ENCODE assay signal across 8 cellular contexts in the genomic region with DNA sequence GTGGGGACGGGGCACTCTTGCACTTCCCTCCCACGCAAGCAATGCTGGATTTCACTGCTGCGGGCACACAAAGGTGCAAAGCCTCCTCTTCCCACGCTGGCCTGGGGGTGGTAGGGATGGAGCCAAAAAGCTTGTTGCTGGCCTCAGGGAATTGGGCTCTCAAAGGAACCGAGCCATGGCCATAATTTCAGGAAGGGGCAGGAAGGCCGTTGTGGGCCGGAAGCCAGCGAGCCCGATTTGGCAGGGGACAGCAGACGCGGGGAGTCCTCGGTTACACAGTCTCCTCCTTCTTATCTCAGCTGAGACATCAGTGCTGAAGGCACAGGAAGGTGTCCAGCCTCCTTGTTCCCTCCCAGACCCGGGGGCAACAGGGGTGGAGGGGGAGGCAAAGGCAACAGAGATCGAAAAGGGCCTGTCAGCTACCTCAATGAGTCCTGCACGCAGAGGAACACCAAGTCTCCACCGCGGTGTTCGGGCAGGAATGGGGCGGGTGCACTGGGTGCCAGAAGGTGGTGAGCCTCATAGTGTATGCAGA. TPM values are rescaled to one million over a fixed set of nuclear protein-coding genes. Genes with fewer than 3 reads are reported as not detected.
DNase-seq lines count a peak whose midpoint lies in the region; ATAC-seq and TF ChIP-seq lines count a peak whose summit lies in the region.

No MANE protein-coding gene starts in this region.

- TF ChIP-seq CTCF in GM13976 (IDR thresholded peaks at IDR 0.05; ENCODE audit: borderline replicate concordance, control extremely low read depth, extremely low read depth, insufficient read depth, missing control alignments) (no peak), right atrium auricular region (IDR thresholded peaks at IDR 0.05) (no peak)

- H3K4me1 ChIP-seq in right atrium auricular region (peaks cover 0 to 32% of the 10 kb centered on the region in 2 donors), skeletal muscle tissue (ENCODE audit: control insufficient read depth in 3 of 3, insufficient read depth in 3 of 3, low read length in 3 of 3) (peaks cover 25 to 36% (median 28%) of the 10 kb centered on the region in 3 donors)

- H3K9me3 ChIP-seq in right atrium auricular region (peaks cover 0 to 1% of the 10 kb centered on the region in 2 donors), skeletal muscle tissue (ENCODE audit: control insufficient read depth in 3 of 3, low read length in 3 of 3) (no peaks in the 10 kb centered on the region)

- H3K36me3 ChIP-seq in right atrium auricular region (no peaks in the 10 kb centered on the region), skeletal muscle tissue (ENCODE audit: control insufficient read depth in 3 of 3, insufficient read depth in 3 of 3, low read length in 3 of 3) (no peaks in the 10 kb centered on the region)

- peak overlapping the region; percentile 79 to 86 (median 80) for H3K9ac ChIP-seq in skeletal muscle tissue (ENCODE audit: low read depth in 1 of 3, low read length in 3 of 3)

- ATAC-seq in HG03439 (IDR thresholded peaks at IDR 0.05; ENCODE audit: unreplicated experiment) = no peak

- DNase-seq in GM13976 (ENCODE audit: low spot score) (peak; percentile 24), activated T-cell treated with anti-CD3 and anti-CD28 coated beads for 4 hours (peak; percentile 8), right atrium auricular region (ENCODE audit: low spot score) (no peak), NCI-H1417 treated with DMSO at 0.1 percent for 48 hours (lab: John Stamatoyannopoulos, UW) (no peak), Kasumi-1 (lab: John Stamatoyannopoulos, UW) (no peak), NK-92 (lab: John Stamatoyannopoulos, UW; ENCODE audit: unreplicated experiment) (no peak)

- in situ Hi-C loops in GM13976 (cut with MboI; ENCODE audit: low sequenced_read_pairs, unreplicated experiment) = loop anchor here (10.0 to 25.0 kb wide), 2 partner anchors 221 to 423 kb away; a partner anchor contains a TSS

- H3K27ac ChIP-seq in right atrium auricular region = peak overlapping the region; percentile 74 to 75
- H3K27ac ChIP-seq in skeletal muscle tissue (ENCODE audit: low read depth, low read length) = peak overlapping the region; percentile 93

- H3K27me3 ChIP-seq in right atrium auricular region = no peaks in the 10 kb centered on the region
- H3K27me3 ChIP-seq in skeletal muscle tissue (ENCODE audit: control insufficient read depth in 3 of 3, insufficient read depth in 3 of 3, low read length in 3 of 3) = no peaks in the 10 kb centered on the region

- H3K4me3 ChIP-seq in right atrium auricular region = peak overlapping the region; percentile 36 to 48
- H3K4me3 ChIP-seq in skeletal muscle tissue (ENCODE audit: low read length in 3 of 3) = peak overlapping the region; percentile 75 to 82 (median 80)

RNA-seq across cellular contexts. Expression of a gene that starts 59.5 kb away (rescaled TPM):
- 10 to 100 TPM; 19.8 to 20.8 TPM for total RNA-seq in right atrium auricular region
- 16.7 TPM for total RNA-seq in skeletal muscle tissue

Comparison
In these comparisons a context has a peak if more than half of its experiments do, and no peak if none do; other contexts are left out.
1. DNase-seq: peak in GM13976 (single experiment) and activated T-cell treated with anti-CD3 and anti-CD28 coated beads for 4 hours (single experiment); none in right atrium auricular region (single experiment), NCI-H1417 treated with DMSO at 0.1 percent for 48 hours (single experiment), Kasumi-1 (0 of 2) and NK-92 (single experiment).